ENCODE assay signal across 16 cellular contexts in genomic region chr3:4943553-4943952, GRCh38. TPM values are rescaled to one million over a fixed set of nuclear protein-coding genes. Genes with fewer than 3 reads are reported as not detected.
A peak's percentile ranks its signal among the peaks of the same experiment; 100 is the strongest.
DNase-seq lines count a peak whose midpoint lies in the region; ATAC-seq and TF ChIP-seq lines count a peak whose summit lies in the region.
"Had no signal": no experiment of that assay in that cellular context is flagged by ENCODE, and none has a peak within 500 bp of the region (broad histone marks: within the 10 kb centered on the region; RNA-seq: fewer than 3 reads in every experiment).

No MANE protein-coding gene starts in this region.

- H3K4me3 Mint-ChIP-seq in chondrocyte (ENCODE audit: unreplicated experiment), result no peak overlapping the region
- H3K4me3 Mint-ChIP-seq: CD8-positive, alpha-beta memory T cell had no signal

- H3K27ac Mint-ChIP-seq in chondrocyte (ENCODE audit: unreplicated experiment), result no peak overlapping the region

- H3K27me3 Mint-ChIP-seq in chondrocyte (ENCODE audit: low read depth), result no peaks in the 10 kb centered on the region
- H3K27me3 Mint-ChIP-seq: CD8-positive, alpha-beta memory T cell had no signal

- no peak for TF ChIP-seq EP300 in Ishikawa (IDR thresholded peaks at IDR 0.05; ENCODE audit: borderline replicate concordance)

- DNase-seq in BE2C (no peak), chondrocyte (ENCODE audit: low spot score) (no peak), lower lobe of right lung (no peak), NCI-H774 (lab: John Stamatoyannopoulos, UW) (no peak), GF-D8 (lab: John Stamatoyannopoulos, UW) (no peak)
- no peak for DNase-seq in stimulated activated naive CD8-positive, alpha-beta T cell treated with anti-CD3 and anti-CD28 coated beads, Interleukin-15, Interleukin-2, amounts not matched to agents 100 U/mL and 50 U/mL, for 24 hours
- DNase-seq in activated CD4-positive, CD25-positive, alpha-beta regulatory T cell (lab: John Stamatoyannopoulos, UW), result no peak
- DNase-seq: activated CD8-positive, alpha-beta memory T cell treated with anti-CD3 and anti-CD28 coated beads, Interleukin-2, amount 50 U/mL, for 4 hours; anterior cingulate cortex; CD8-positive, alpha-beta memory T cell; foreskin melanocyte; NCI-H1436 treated with DMSO at 0.1 percent for 48 hours; posterior cingulate gyrus; T-helper 9 cell had no signal

- H3K4me1 Mint-ChIP-seq in chondrocyte (ENCODE audit: low read depth), result peaks cover 8% of the 10 kb centered on the region
- H3K4me1 Mint-ChIP-seq: CD8-positive, alpha-beta memory T cell had no signal

- H3K4me3 ChIP-seq in BE2C (ENCODE audit: low read depth, low read length) (no peak overlapping the region), lower lobe of right lung (no peak overlapping the region)
- H3K4me3 ChIP-seq: lung had no signal

- no peak for ATAC-seq in lower lobe of right lung
- no peak for ATAC-seq in stimulated activated naive CD8-positive, alpha-beta T cell treated with anti-CD3 and anti-CD28 coated beads, Interleukin-15, Interleukin-2, amounts not matched to agents 100 U/mL and 50 U/mL, for 24 hours

- H3K9me3 Mint-ChIP-seq in chondrocyte (ENCODE audit: low read depth), result peaks cover 11% of the 10 kb centered on the region
- H3K9me3 Mint-ChIP-seq: CD8-positive, alpha-beta memory T cell had no signal

- intact Hi-C loops in lower lobe of right lung (cut with DNase I), result no loop called here

- peak; percentile 30; the same call in 1 of the 2 replicates for TF ChIP-seq CTCF in BE2C (IDR thresholded peaks at IDR 0.05; ENCODE audit: low read depth, low read length)
- TF ChIP-seq CTCF in chondrocyte (IDR thresholded peaks at IDR 0.05), result peak; percentile 58
- TF ChIP-seq CTCF in lower lobe of right lung (IDR thresholded peaks at IDR 0.05), result peak; percentile 9

- H3K27ac ChIP-seq in lower lobe of right lung, result no peak overlapping the region

- no peak for TF ChIP-seq RAD21 in Ishikawa (IDR thresholded peaks at IDR 0.05; ENCODE audit: low read depth)

- no peaks in the 10 kb centered on the region for H3K36me3 Mint-ChIP-seq in chondrocyte (ENCODE audit: low read depth)
- H3K36me3 Mint-ChIP-seq: CD8-positive, alpha-beta memory T cell had no signal

- H3K4me1 ChIP-seq in BE2C (no peaks in the 10 kb centered on the region), lower lobe of right lung (no peaks in the 10 kb centered on the region)

- H3K9me3 ChIP-seq in BE2C (no peaks in the 10 kb centered on the region), lower lobe of right lung (no peaks in the 10 kb centered on the region)

- H3K36me3 ChIP-seq in BE2C (no peaks in the 10 kb centered on the region), lower lobe of right lung (no peaks in the 10 kb centered on the region)

- no peaks in the 10 kb centered on the region for H3K27me3 ChIP-seq in BE2C
- H3K27me3 ChIP-seq in lower lobe of right lung (ENCODE audit: low read depth), result no peaks in the 10 kb centered on the region

TF ChIP-seq in Ishikawa, 13 proteins besides CTCF, POLR2A, EP300 and RAD21:
- TF ChIP-seq FOXM1 (IDR thresholded peaks at IDR 0.05; ENCODE audit: borderline replicate concordance, low read depth) (no peak), CREB1 (IDR thresholded peaks at IDR 0.05; ENCODE audit: low read depth) (no peak), CEBPB (IDR thresholded peaks at IDR 0.05) (no peak), TEAD4 (IDR thresholded peaks at IDR 0.05) (0 out of 2 replicates have a peak, but pooled peaks have one; percentile 23), TAF1 (IDR thresholded peaks at IDR 0.05; ENCODE audit: low read depth) (no peak)
TF ChIP-seq in Ishikawa: peak in this region for 1.

RNA-seq across cellular contexts. Expression of gene BHLHE40, which starts 35.7 kb away (rescaled TPM):
- 21.8 TPM for polyA plus RNA-seq in BE2C (2012; ENCODE audit: insufficient read depth, insufficient read length, low read depth)
- total RNA-seq in chondrocyte (53.8 to 75.5 TPM (median 66.4 TPM) in 3 replicates), lower lobe of right lung (84.8 TPM)
